In genomic region chr16:56617212-56618085, GRCh38 we compare ENCODE assay signal across 8 cellular contexts.
DNase-seq lines count a peak whose midpoint lies in the region; ATAC-seq lines count a peak whose summit lies in the region.

No MANE protein-coding gene starts in this region.

- peak overlapping the region; percentile 51 for H3K4me3 Mint-ChIP-seq in stimulated activated memory B cell treated with anti-CD40 and anti-IgM and Interleukin-4, amounts not matched to agents 10 μg/mL and 1 μg/mL and 100 μg/mL, for 72 hours

- peaks cover 10% of the 10 kb centered on the region for H3K4me1 Mint-ChIP-seq in stimulated activated memory B cell treated with anti-CD40 and anti-IgM and Interleukin-4, amounts not matched to agents 10 μg/mL and 1 μg/mL and 100 μg/mL, for 72 hours

- no peaks in the 10 kb centered on the region for H3K9me3 Mint-ChIP-seq in stimulated activated memory B cell treated with anti-CD40 and anti-IgM and Interleukin-4, amounts not matched to agents 10 μg/mL and 1 μg/mL and 100 μg/mL, for 72 hours

- peak; percentile 50 for ATAC-seq in stimulated activated memory B cell treated with anti-CD40 and anti-IgM and Interleukin-4, amounts not matched to agents 10 μg/mL and 1 μg/mL and 100 μg/mL, for 72 hours
- ATAC-seq in HG03565 (IDR thresholded peaks at IDR 0.05; ENCODE audit: unreplicated experiment) = no peak

- DNase-seq in DMS153 (lab: John Stamatoyannopoulos, UW) = peak; percentile 11
- DNase-seq in T-helper 9 cell = peak; percentile 38
- peak; percentile 47 for DNase-seq in effector CD4-positive, alpha-beta T cell
- DNase-seq in medulla oblongata (ENCODE audit: extremely low spot score) = peak; percentile 55
- no peak for DNase-seq in NCI-H2171 (lab: John Stamatoyannopoulos, UW)
- DNase-seq in NK-92 (lab: John Stamatoyannopoulos, UW; ENCODE audit: unreplicated experiment) = no peak

- no peak overlapping the region for H3K27ac Mint-ChIP-seq in stimulated activated memory B cell treated with anti-CD40 and anti-IgM and Interleukin-4, amounts not matched to agents 10 μg/mL and 1 μg/mL and 100 μg/mL, for 72 hours

- peaks cover 34% of the 10 kb centered on the region for H3K27me3 Mint-ChIP-seq in stimulated activated memory B cell treated with anti-CD40 and anti-IgM and Interleukin-4, amounts not matched to agents 10 μg/mL and 1 μg/mL and 100 μg/mL, for 72 hours

- no peaks in the 10 kb centered on the region for H3K36me3 Mint-ChIP-seq in stimulated activated memory B cell treated with anti-CD40 and anti-IgM and Interleukin-4, amounts not matched to agents 10 μg/mL and 1 μg/mL and 100 μg/mL, for 72 hours

Comparison
In these comparisons a context has a peak if more than half of its experiments do, and no peak if none do; other contexts are left out.
1. DNase-seq: peak in DMS153 (single experiment), T-helper 9 cell (single experiment), effector CD4-positive, alpha-beta T cell (single experiment) and medulla oblongata (single experiment); none in NCI-H2171 (single experiment) and NK-92 (single experiment).